16 cellular contexts compared by ENCODE assay signal in genomic region chr15:43795997-43796396, GRCh38. TPM values are rescaled to one million over a fixed set of nuclear protein-coding genes. Genes with fewer than 3 reads are reported as not detected.
DNase-seq lines count a peak whose midpoint lies in the region; ATAC-seq and TF ChIP-seq lines count a peak whose summit lies in the region.
"Had no signal": no experiment of that assay in that cellular context is flagged by ENCODE, and none has a peak within 500 bp of the region (broad histone marks: within the 10 kb centered on the region; RNA-seq: fewer than 3 reads in every experiment).

No MANE protein-coding gene starts in this region.

- no peak overlapping the region for H3K56ac ChIP-seq in H9 (ENCODE audit: insufficient read length, low read depth, low read length)

- no peaks in the 10 kb centered on the region for H3K27me3 Mint-ChIP-seq in CD4-positive, alpha-beta memory T cell
- H3K27me3 Mint-ChIP-seq in H9 (ENCODE audit: low read depth) = no peaks in the 10 kb centered on the region; the same call in 1 of the 2 replicates
- no peaks in the 10 kb centered on the region for H3K27me3 Mint-ChIP-seq in activated naive CD8-positive, alpha-beta T cell treated with anti-CD3 and anti-CD28 coated beads for 36 hours
- H3K27me3 Mint-ChIP-seq in naive thymus-derived CD8-positive, alpha-beta T cell = no peaks in the 10 kb centered on the region

- H3K36me3 ChIP-seq in CD4-positive, alpha-beta memory T cell (ENCODE audit: insufficient read depth, low read length) = peaks cover 44% of the 10 kb centered on the region
- peaks cover 46% of the 10 kb centered on the region for H3K36me3 ChIP-seq in effector memory CD4-positive, alpha-beta T cell (ENCODE audit: control insufficient read depth, insufficient read depth, low read length)

- H3K4me2 ChIP-seq in H9 (ENCODE audit: insufficient read depth, insufficient read length, low read length) = no peak overlapping the region

- no peak overlapping the region for H2BK5ac ChIP-seq in H9 (ENCODE audit: insufficient read length, low read length)

- peaks cover 10% of the 10 kb centered on the region for H3K23me2 ChIP-seq in H9 (ENCODE audit: insufficient read length, low read depth, low read length, poor library complexity, severe bottlenecking)

- DNase-seq in CD4-positive, alpha-beta memory T cell = no peak
- DNase-seq in H9 = no peak
- no peak for DNase-seq in activated naive CD8-positive, alpha-beta T cell treated with anti-CD3 and anti-CD28 coated beads for 36 hours
- DNase-seq in naive thymus-derived CD8-positive, alpha-beta T cell = no peak
- no peak for DNase-seq in H4 (ENCODE audit: low spot score)
- no peak for DNase-seq in effector memory CD4-positive, alpha-beta T cell
- DNase-seq in SIG-M5 treated with dmso at 0.1 percent for 504 hours (lab: John Stamatoyannopoulos, UW; ENCODE audit: unreplicated experiment) = no peak
- DNase-seq: activated CD8-positive, alpha-beta memory T cell treated with anti-CD3 and anti-CD28 coated beads, Interleukin-2, amount 50 U/mL, for 4 hours; BE2C; central memory CD4-positive, alpha-beta T cell; NCI-H1436; NCI-H2227 treated with DMSO at 0.1 percent for 48 hours; SHP77; T-helper 2 cell had no signal

- H3K36me3 Mint-ChIP-seq in CD4-positive, alpha-beta memory T cell = peaks cover 51 to 78% of the 10 kb centered on the region in 2 donors
- peaks cover 50 to 74% (median 54%) of the 10 kb centered on the region in 3 experiments for H3K36me3 Mint-ChIP-seq in H9 (ENCODE audit: insufficient read depth in 1 of 3, low read depth in 3 of 3)
- peaks cover 62% of the 10 kb centered on the region for H3K36me3 Mint-ChIP-seq in activated naive CD8-positive, alpha-beta T cell treated with anti-CD3 and anti-CD28 coated beads for 36 hours
- H3K36me3 Mint-ChIP-seq in naive thymus-derived CD8-positive, alpha-beta T cell = peaks cover 11 to 73% (median 12%) of the 10 kb centered on the region in 3 donors

- TF ChIP-seq CTCF in H9 (conservative IDR thresholded peaks at IDR 0.05) = no peak

- ATAC-seq in naive thymus-derived CD8-positive, alpha-beta T cell = no peak
- ATAC-seq: activated CD4-positive, CD25-positive, alpha-beta regulatory T cell treated with anti-CD3 and anti-CD28 coated beads, Interleukin-2, amount 50 U/mL, for 24 hours had no signal

- intact Hi-C loops in CD4-positive, alpha-beta memory T cell (cut with micrococcal nuclease) = no loop called here

- peaks cover 34 to 85% (median 60%) of the 10 kb centered on the region in 4 donors for H3K4me1 Mint-ChIP-seq in CD4-positive, alpha-beta memory T cell
- peaks cover 67 to 77% of the 10 kb centered on the region in 2 experiments for H3K4me1 Mint-ChIP-seq in H9
- peaks cover 58% of the 10 kb centered on the region for H3K4me1 Mint-ChIP-seq in activated naive CD8-positive, alpha-beta T cell treated with anti-CD3 and anti-CD28 coated beads for 36 hours
- H3K4me1 Mint-ChIP-seq in naive thymus-derived CD8-positive, alpha-beta T cell = peaks cover 35 to 78% (median 70%) of the 10 kb centered on the region in 4 donors

- no peak overlapping the region for H3K4me3 ChIP-seq in CD4-positive, alpha-beta memory T cell (ENCODE audit: low read length in 2 of 2)
- no peak overlapping the region for H3K4me3 ChIP-seq in effector memory CD4-positive, alpha-beta T cell (ENCODE audit: insufficient read depth, low read depth, low read length, poor library complexity, severe bottlenecking)

- POLR2A ChIA-PET in CD4-positive, alpha-beta memory T cell (lab: Charles Lee; ENCODE audit: partially characterized antibody) = interaction anchor here (0.8 to 1.3 kb wide), 3 partner anchors 29 to 285 kb away, joined by 3 to 4 read pairs (median 3); partner anchors contain the start of genes MFAP1 and PDIA3
- POLR2A ChIA-PET in naive thymus-derived CD8-positive, alpha-beta T cell (lab: Charles Lee) = interaction anchor here (2.6 kb wide), 1 partner anchor 18 kb away, joined by 14 read pairs; the partner anchor contains the start of gene ELL3

- no peaks in the 10 kb centered on the region for H4K20me1 ChIP-seq in H9 (ENCODE audit: control insufficient read depth, insufficient read depth, insufficient read length)

- no peak overlapping the region for H3K4ac ChIP-seq in H9 (ENCODE audit: low read depth, low read length)

- H2BK20ac ChIP-seq in H9 (ENCODE audit: low read depth, low read length, poor library complexity, severe bottlenecking) = no peak overlapping the region

- no peak overlapping the region for H3K18ac ChIP-seq in H9 (ENCODE audit: insufficient read length, low read depth, low read length)

- H3K9me3 ChIP-seq in CD4-positive, alpha-beta memory T cell (ENCODE audit: control insufficient read depth in 1 of 2, low read length in 2 of 2) = no peaks in the 10 kb centered on the region
- H3K9me3 ChIP-seq in H9 (ENCODE audit: control insufficient read depth, low read depth, low read length) = no peaks in the 10 kb centered on the region
- H3K9me3 ChIP-seq in effector memory CD4-positive, alpha-beta T cell (ENCODE audit: control insufficient read depth, low read length) = no peaks in the 10 kb centered on the region
- H3K9me3 ChIP-seq: BE2C had no signal

- H4K91ac ChIP-seq in H9 (ENCODE audit: insufficient read length, low read depth, low read length) = no peak overlapping the region

- no peaks in the 10 kb centered on the region for H3K27me3 ChIP-seq in CD4-positive, alpha-beta memory T cell (ENCODE audit: insufficient read depth, low read length)
- H3K27me3 ChIP-seq in H9 (ENCODE audit: insufficient read depth, low read length) = no peaks in the 10 kb centered on the region
- H3K27me3 ChIP-seq in effector memory CD4-positive, alpha-beta T cell (replicated peaks; ENCODE audit: control insufficient read depth, insufficient read depth, low read length, poor library complexity, severe bottlenecking) = no peaks in the 10 kb centered on the region
- H3K27me3 ChIP-seq: BE2C had no signal

- H4K5ac ChIP-seq in H9 (ENCODE audit: insufficient read length, low read depth, low read length) = no peak overlapping the region

- H3K14ac ChIP-seq in H9 (ENCODE audit: insufficient read depth, low read length) = no peak overlapping the region

- H2AK5ac ChIP-seq in H9 (ENCODE audit: insufficient read length, low read length) = no peak overlapping the region

- H3K9ac ChIP-seq in H9 (ENCODE audit: extremely low read depth, insufficient read length, low read length) = no peak overlapping the region
- H3K9ac ChIP-seq: parathyroid adenoma had no signal

- CTCF ChIA-PET in CD4-positive, alpha-beta memory T cell (lab: Charles Lee; ENCODE audit: partially characterized antibody) = interaction anchor here (2.1 to 3.1 kb wide), 2 partner anchors 19 to 25 kb away, joined by 11 read pairs; partner anchors contain the start of gene ELL3

- H3K79me2 ChIP-seq in H9 (ENCODE audit: insufficient read depth, low read length) = peaks cover 6% of the 10 kb centered on the region; the same call in 1 of the 2 replicates

- no peaks in the 10 kb centered on the region for H3K9me3 Mint-ChIP-seq in CD4-positive, alpha-beta memory T cell
- H3K9me3 Mint-ChIP-seq in H9 = no peaks in the 10 kb centered on the region
- peaks cover 3% of the 10 kb centered on the region for H3K9me3 Mint-ChIP-seq in activated naive CD8-positive, alpha-beta T cell treated with anti-CD3 and anti-CD28 coated beads for 36 hours
- H3K9me3 Mint-ChIP-seq in naive thymus-derived CD8-positive, alpha-beta T cell = no peaks in the 10 kb centered on the region

- peaks cover 3% of the 10 kb centered on the region for H3K79me1 ChIP-seq in H9 (ENCODE audit: insufficient read depth, low read depth, low read length, poor library complexity, severe bottlenecking)

- H3K27ac ChIP-seq in CD4-positive, alpha-beta memory T cell (ENCODE audit: low read depth, low read length) = no peak overlapping the region
- no peak overlapping the region for H3K27ac ChIP-seq in H9 (ENCODE audit: insufficient read length, low read depth, low read length)
- H3K27ac ChIP-seq in effector memory CD4-positive, alpha-beta T cell (ENCODE audit: insufficient read depth, low read length, poor library complexity, severe bottlenecking) = no peak overlapping the region

- no peak overlapping the region for H3K4me3 Mint-ChIP-seq in CD4-positive, alpha-beta memory T cell
- peak overlapping the region in 1 of 2 experiments; percentile 31; a peak in 3 of 5 replicates for H3K4me3 Mint-ChIP-seq in H9
- no peak overlapping the region for H3K4me3 Mint-ChIP-seq in activated naive CD8-positive, alpha-beta T cell treated with anti-CD3 and anti-CD28 coated beads for 36 hours
- peak overlapping the region in 3 of 10 donors; percentile 6 to 34 (median 26) for H3K4me3 Mint-ChIP-seq in naive thymus-derived CD8-positive, alpha-beta T cell

- no peak overlapping the region for H2BK120ac ChIP-seq in H9 (ENCODE audit: low read depth, low read length, poor library complexity, severe bottlenecking)

- H2BK15ac ChIP-seq in H9 (ENCODE audit: low read depth, low read length) = no peak overlapping the region

- no peak overlapping the region for H3K23ac ChIP-seq in H9 (ENCODE audit: insufficient read length, low read depth, low read length)

- no peak overlapping the region for H3T11ph ChIP-seq in H9 (ENCODE audit: low read length)

- H2AFZ ChIP-seq in H9 (ENCODE audit: low read length) = no peak overlapping the region
- H2AFZ ChIP-seq: parathyroid adenoma had no signal

- H3K4me1 ChIP-seq in CD4-positive, alpha-beta memory T cell (ENCODE audit: insufficient read depth, low read length) = peaks cover 58% of the 10 kb centered on the region
- H3K4me1 ChIP-seq in H9 (ENCODE audit: insufficient read depth, low read length) = peaks cover 18% of the 10 kb centered on the region; the same call in 1 of the 2 replicates
- H3K4me1 ChIP-seq in effector memory CD4-positive, alpha-beta T cell (ENCODE audit: control insufficient read depth, insufficient read depth, low read length, poor library complexity, severe bottlenecking) = peaks cover 24% of the 10 kb centered on the region
- H3K4me1 ChIP-seq: parathyroid adenoma had no signal

- H3K27ac Mint-ChIP-seq in CD4-positive, alpha-beta memory T cell = peak overlapping the region in 4 of 7 donors; percentile 0 to 97 (median 57)
- peak overlapping the region; percentile 15 to 92 (median 85); a peak in 4 of 7 replicates for H3K27ac Mint-ChIP-seq in H9
- H3K27ac Mint-ChIP-seq in activated naive CD8-positive, alpha-beta T cell treated with anti-CD3 and anti-CD28 coated beads for 36 hours = peak overlapping the region; percentile 21
- peak overlapping the region in 7 of 10 donors; percentile 10 to 99 (median 63) for H3K27ac Mint-ChIP-seq in naive thymus-derived CD8-positive, alpha-beta T cell

- no peak overlapping the region for H4K8ac ChIP-seq in H9 (replicated peaks; ENCODE audit: insufficient read length, low read depth, low read length)

- H2BK12ac ChIP-seq in H9 (ENCODE audit: insufficient read length, low read depth, low read length) = no peak overlapping the region

RNA-seq across cellular contexts. Expression of gene SERF2, which starts 3.9 kb away (rescaled TPM):
- 100 to 1,000 TPM; 564 to 596 TPM for total RNA-seq in CD4-positive, alpha-beta memory T cell
- polyA plus RNA-seq in CD4-positive, alpha-beta memory T cell = 1,000 to 10,000 TPM; 1,674 to 1,994 TPM
- total RNA-seq in H9 (2021) = 819 and 831 TPM in 2 replicates
- 100 to 1,000 TPM; 695 to 709 TPM for total RNA-seq in activated naive CD8-positive, alpha-beta T cell treated with anti-CD3 and anti-CD28 coated beads for 36 hours
- total RNA-seq in naive thymus-derived CD8-positive, alpha-beta T cell = 100 to 1,000 TPM; 549 to 584 TPM
- 1,000 to 10,000 TPM; 1,905 to 2,412 (median 2,207) TPM for polyA plus RNA-seq in naive thymus-derived CD8-positive, alpha-beta T cell
- 979 and 1,093 TPM in 2 replicates for total RNA-seq in H4 (2014; rRNA removed; shearing (Covaris generic))

RNA-seq across cellular contexts. Expression of gene SERINC4, which starts 4.0 kb away (rescaled TPM):
- under 1 TPM in 1 of 2 experiments, not detected in 1; 0.25 TPM for total RNA-seq in CD4-positive, alpha-beta memory T cell
- 1 to 10 TPM in 1 of 2 donors, under 1 TPM in 1; 0.70 to 3.4 TPM for polyA plus RNA-seq in CD4-positive, alpha-beta memory T cell
- 0.17 and 0.26 TPM in 2 replicates for total RNA-seq in H9 (2021)
- total RNA-seq in activated naive CD8-positive, alpha-beta T cell treated with anti-CD3 and anti-CD28 coated beads for 36 hours = under 1 TPM; 0.08 to 0.14 TPM
- under 1 TPM; 0.23 to 0.27 TPM for total RNA-seq in naive thymus-derived CD8-positive, alpha-beta T cell
- polyA plus RNA-seq in naive thymus-derived CD8-positive, alpha-beta T cell = 1 to 10 TPM; 2.1 to 4.2 (median 3.5) TPM
- total RNA-seq in H4 (2014; rRNA removed; shearing (Covaris generic)) = not detected in 2 replicates

RNA-seq across cellular contexts. Expression of gene HYPK, which starts 4.4 kb away (rescaled TPM):
- total RNA-seq in CD4-positive, alpha-beta memory T cell = 10 to 100 TPM; 23.6 to 24.6 TPM
- polyA plus RNA-seq in CD4-positive, alpha-beta memory T cell = 10 to 100 TPM; 10.2 to 15.2 TPM
- 25.4 and 25.9 TPM in 2 replicates for total RNA-seq in H9 (2021)
- 10 to 100 TPM; 20.9 to 24.0 TPM for total RNA-seq in activated naive CD8-positive, alpha-beta T cell treated with anti-CD3 and anti-CD28 coated beads for 36 hours
- 10 to 100 TPM; 27.7 to 28.9 TPM for total RNA-seq in naive thymus-derived CD8-positive, alpha-beta T cell
- polyA plus RNA-seq in naive thymus-derived CD8-positive, alpha-beta T cell = 10 to 100 TPM in 2 of 3 donors, 1 to 10 TPM in 1; 7.7 to 14.1 (median 13.0) TPM
- total RNA-seq in H4 (2014; rRNA removed; shearing (Covaris generic)) = 5.5 and 6.5 TPM in 2 replicates

RNA-seq across cellular contexts. Expression of gene ELL3, which starts 19.2 kb away (rescaled TPM):
- 1 to 10 TPM; 1.3 to 1.8 TPM for total RNA-seq in CD4-positive, alpha-beta memory T cell
- 1 to 10 TPM; 1.1 to 2.6 TPM for polyA plus RNA-seq in CD4-positive, alpha-beta memory T cell
- total RNA-seq in H9 (2021) = 6.4 and 7.2 TPM in 2 replicates
- 1 to 10 TPM; 1.4 to 2.4 TPM for total RNA-seq in activated naive CD8-positive, alpha-beta T cell treated with anti-CD3 and anti-CD28 coated beads for 36 hours
- 1 to 10 TPM; 4.0 to 4.4 TPM for total RNA-seq in naive thymus-derived CD8-positive, alpha-beta T cell
- polyA plus RNA-seq in naive thymus-derived CD8-positive, alpha-beta T cell = 1 to 10 TPM in 2 of 3 donors, under 1 TPM in 1; 0.73 to 2.1 (median 1.4) TPM
- total RNA-seq in H4 (2014; rRNA removed; shearing (Covaris generic)) = 1.3 and 2.2 TPM in 2 replicates

RNA-seq across cellular contexts. Expression of gene MFAP1, which starts 28.5 kb away (rescaled TPM):
- total RNA-seq in CD4-positive, alpha-beta memory T cell = 10 to 100 TPM; 24.9 to 25.9 TPM
- polyA plus RNA-seq in CD4-positive, alpha-beta memory T cell = 10 to 100 TPM in 1 of 2 donors, 1 to 10 TPM in 1; 5.4 to 22.5 TPM
- 44.7 and 47.8 TPM in 2 replicates for total RNA-seq in H9 (2021)
- 10 to 100 TPM; 48.3 to 49.6 TPM for total RNA-seq in activated naive CD8-positive, alpha-beta T cell treated with anti-CD3 and anti-CD28 coated beads for 36 hours
- total RNA-seq in naive thymus-derived CD8-positive, alpha-beta T cell = 10 to 100 TPM; 15.8 to 18.7 TPM
- 10 to 100 TPM in 2 of 3 donors, 1 to 10 TPM in 1; 5.2 to 18.0 (median 10.4) TPM for polyA plus RNA-seq in naive thymus-derived CD8-positive, alpha-beta T cell
- 37.9 and 42.2 TPM in 2 replicates for total RNA-seq in H4 (2014; rRNA removed; shearing (Covaris generic))

Comparison
In these comparisons a context has a peak if more than half of its experiments do, and no peak if none do; other contexts are left out.
1. H3K27ac Mint-ChIP-seq: peak in every context shown above with its lines; median percentile 85 in H9; 63 in naive thymus-derived CD8-positive, alpha-beta T cell; 57 in CD4-positive, alpha-beta memory T cell; 21 in activated naive CD8-positive, alpha-beta T cell treated with anti-CD3 and anti-CD28 coated beads for 36 hours.